In the genomic region with DNA sequence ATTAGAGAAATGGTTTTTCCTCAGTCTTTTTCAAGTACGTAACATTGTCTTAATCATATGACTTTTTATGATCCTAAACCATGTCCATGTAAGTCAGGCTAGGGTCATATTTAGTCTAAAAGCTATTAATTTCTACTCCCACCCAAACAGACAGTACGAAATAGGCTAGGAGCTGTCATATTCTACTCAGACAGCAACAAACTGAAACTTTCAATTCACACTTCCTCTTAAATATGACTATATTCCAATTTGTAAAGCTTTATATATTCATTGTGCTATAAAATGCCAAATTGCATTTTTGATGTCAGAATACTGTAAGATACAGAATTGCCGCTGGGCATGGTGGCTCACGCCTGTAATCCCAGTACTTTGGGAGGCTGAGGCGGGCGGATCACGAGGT, we compare ENCODE assay signal across 25 cellular contexts.
"Had no signal": no experiment of that assay in that cellular context is flagged by ENCODE, and none has a peak within 500 bp of the region (broad histone marks: within the 10 kb centered on the region; RNA-seq: fewer than 3 reads in every experiment).

No MANE protein-coding gene starts in this region.

- H3K9me3 ChIP-seq: esophagus muscularis mucosa, gastroesophageal sphincter, heart left ventricle, neutrophil, prostate gland, right atrium auricular region, sigmoid colon, testis, tibial artery had no signal

- ATAC-seq: foreskin keratinocyte; gastroesophageal sphincter; heart left ventricle; left lobe of liver; natural killer cell; stimulated activated memory B cell treated with anti-CD40 and anti-IgM and Interleukin-4, amounts not matched to agents 10 μg/mL and 1 μg/mL and 100 μg/mL, for 72 hours; stimulated activated naive CD8-positive, alpha-beta T cell treated with anti-CD3 and anti-CD28 coated beads, Interleukin-15, Interleukin-2, amounts not matched to agents 100 U/mL and 50 U/mL, for 24 hours had no signal

- H3K79me2 ChIP-seq: parathyroid adenoma had no signal

- H3K27ac ChIP-seq: dorsolateral prefrontal cortex, esophagus muscularis mucosa, foreskin keratinocyte, gastroesophageal sphincter, heart left ventricle, hepatocyte, neutrophil, parathyroid adenoma, prostate gland, right atrium auricular region, sigmoid colon, testis, tibial artery had no signal

- DNase-seq: dorsolateral prefrontal cortex; effector CD8-positive, alpha-beta T cell; foreskin keratinocyte; heart left ventricle; kidney; natural killer cell; sigmoid colon; stimulated activated CD4-positive, alpha-beta T cell treated with anti-CD3 and anti-CD28 coated beads, Interleukin-2, amount 100 ng/mL, for 24 hours; stimulated activated CD4-positive, alpha-beta T cell treated with anti-CD3 and anti-CD28 coated beads, Interleukin-4, amount 100 ng/mL, for 24 hours; stimulated activated naive CD8-positive, alpha-beta T cell treated with anti-CD3 and anti-CD28 coated beads, Interleukin-15, Interleukin-2, amounts not matched to agents 100 U/mL and 50 U/mL, for 24 hours; substantia nigra; testis; tibial artery had no signal

- H3K4me3 ChIP-seq: dorsolateral prefrontal cortex, esophagus muscularis mucosa, gastroesophageal sphincter, heart left ventricle, hepatocyte, lung, prostate gland, right atrium auricular region, sigmoid colon, testis, tibial artery had no signal

- H3K36me3 ChIP-seq: prostate gland had no signal

- H3K4me1 ChIP-seq: foreskin keratinocyte, prostate gland had no signal

- H3K9ac ChIP-seq: parathyroid adenoma had no signal

- H3K27me3 ChIP-seq: dorsolateral prefrontal cortex, esophagus muscularis mucosa, foreskin keratinocyte, gastroesophageal sphincter, heart left ventricle, hepatocyte, neutrophil, right atrium auricular region, sigmoid colon, testis, tibial artery had no signal

- H3K4me2 ChIP-seq: hepatocyte had no signal

- FAIRE-seq: colon, endothelial cell of umbilical vein, kidney had no signal

- H2AFZ ChIP-seq: hepatocyte, parathyroid adenoma had no signal
